Comparison of ENCODE assay signal across 1 cellular context in genomic region chr1:186178426-186179043, GRCh38.
TF ChIP-seq lines count a peak whose summit lies in the region.

No MANE protein-coding gene starts in this region.

TF ChIP-seq in SK-N-SH treated with all-trans-retinoic acid at 6 μM for 48 hours, 23 proteins besides CTCF, POLR2A, EP300 and RAD21 (continued from another document):
- TF ChIP-seq POU6F1 (CRISPR knock-in tag; IDR thresholded peaks at IDR 0.05; ENCODE audit: borderline replicate concordance, low read depth) (no peak), ZNF8 (CRISPR knock-in tag; IDR thresholded peaks at IDR 0.05) (no peak), TSHZ2 (CRISPR knock-in tag; IDR thresholded peaks at IDR 0.05) (no peak)
